Comparison of ENCODE assay signal across 8 cellular contexts in the genomic region with DNA sequence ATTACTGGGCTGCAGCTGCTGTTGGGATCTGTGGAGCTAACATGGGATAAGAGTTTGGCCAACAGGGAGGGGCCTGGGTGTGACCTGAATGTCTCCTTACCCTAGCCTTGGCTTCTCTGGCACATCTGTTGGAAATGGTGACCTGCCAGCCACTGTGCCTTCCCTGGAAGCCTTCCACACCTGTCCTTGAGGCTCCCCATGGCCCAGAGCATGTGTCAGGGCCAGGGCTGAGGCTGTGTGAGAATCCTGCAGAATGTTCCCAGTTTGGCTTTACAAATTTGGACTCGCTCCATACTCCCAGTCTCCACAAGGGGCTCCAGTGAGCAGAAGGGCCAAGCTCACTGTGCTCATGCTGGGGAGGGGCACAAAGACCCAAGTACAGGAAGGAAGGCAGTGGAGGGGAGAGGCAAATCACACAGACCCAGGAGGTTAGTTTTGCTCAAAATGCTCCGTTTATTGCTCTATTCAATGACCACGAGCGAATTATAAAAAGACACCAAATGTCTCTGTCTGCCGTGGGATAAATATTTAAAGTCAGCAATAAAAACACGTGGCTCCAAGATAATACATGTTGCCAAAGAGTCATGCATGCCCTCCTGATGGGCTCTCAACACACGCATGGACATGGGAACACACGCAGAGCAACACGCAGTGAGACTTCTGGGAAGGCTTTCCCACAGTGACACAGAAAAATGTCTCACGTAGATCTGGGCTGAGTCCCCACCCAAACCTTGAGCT. TPM values are rescaled to one million over a fixed set of nuclear protein-coding genes. Genes with fewer than 3 reads are reported as not detected.
A peak's percentile ranks its signal among the peaks of the same experiment; 100 is the strongest.
DNase-seq lines count a peak whose midpoint lies in the region; ATAC-seq and TF ChIP-seq lines count a peak whose summit lies in the region.

No MANE protein-coding gene starts in this region.

- TF ChIP-seq CTCF in GM12872 (IDR thresholded peaks at IDR 0.05; ENCODE audit: insufficient read depth, low read depth, low read length): peak; percentile 97
- TF ChIP-seq CTCF in LNCaP clone FGC (IDR thresholded peaks at IDR 0.05; ENCODE audit: control insufficient read depth, extremely low read depth, insufficient read depth): peak; percentile 80
- peak; percentile 84 for TF ChIP-seq CTCF in epithelial cell of proximal tubule (conservative IDR thresholded peaks at IDR 0.05; ENCODE audit: low read depth, low read length)
- peak; percentile 83 for TF ChIP-seq CTCF in nephron progenitor cell (IDR thresholded peaks at IDR 0.05)

- H3K27me3 Mint-ChIP-seq in activated CD4-positive, alpha-beta memory T cell treated with anti-CD3 and anti-CD28 coated beads, Interleukin-2, amount 10 ng/mL, durations not matched to agents 7 days and 5 days: peaks cover 2% of the 10 kb centered on the region
- peaks cover 19% of the 10 kb centered on the region for H3K27me3 Mint-ChIP-seq in nephron progenitor cell (ENCODE audit: low read depth, poor library complexity)

- no peak overlapping the region for H3K4me3 ChIP-seq in LNCaP clone FGC (ENCODE audit: low read depth, low read length)
- no peak overlapping the region for H3K4me3 ChIP-seq in epithelial cell of proximal tubule (ENCODE audit: low read depth, low read length)

- H3K9me3 Mint-ChIP-seq in activated CD4-positive, alpha-beta memory T cell treated with anti-CD3 and anti-CD28 coated beads, Interleukin-2, amount 10 ng/mL, durations not matched to agents 7 days and 5 days: no peaks in the 10 kb centered on the region
- H3K9me3 Mint-ChIP-seq in nephron progenitor cell: no peaks in the 10 kb centered on the region

- H3K4me1 Mint-ChIP-seq in activated CD4-positive, alpha-beta memory T cell treated with anti-CD3 and anti-CD28 coated beads, Interleukin-2, amount 10 ng/mL, durations not matched to agents 7 days and 5 days: peaks cover 5% of the 10 kb centered on the region
- H3K4me1 Mint-ChIP-seq in nephron progenitor cell: peaks cover 33% of the 10 kb centered on the region

- no peaks in the 10 kb centered on the region for H3K36me3 Mint-ChIP-seq in activated CD4-positive, alpha-beta memory T cell treated with anti-CD3 and anti-CD28 coated beads, Interleukin-2, amount 10 ng/mL, durations not matched to agents 7 days and 5 days (ENCODE audit: low read depth)
- H3K36me3 Mint-ChIP-seq in nephron progenitor cell (ENCODE audit: low read depth): no peaks in the 10 kb centered on the region

- POLR2A ChIA-PET in activated CD4-positive, alpha-beta memory T cell treated with anti-CD3 and anti-CD28 coated beads, Interleukin-2, amount 10 ng/mL, durations not matched to agents 7 days and 5 days (lab: Charles Lee): interaction anchor here (1.3 kb wide), 1 partner anchor 22 kb away, joined by 4 read pairs; no protein-coding TSS in a partner anchor

- H3K27ac Mint-ChIP-seq in activated CD4-positive, alpha-beta memory T cell treated with anti-CD3 and anti-CD28 coated beads, Interleukin-2, amount 10 ng/mL, durations not matched to agents 7 days and 5 days: no peak overlapping the region
- H3K27ac Mint-ChIP-seq in nephron progenitor cell: no peak overlapping the region

- no peak overlapping the region for H3K4me3 Mint-ChIP-seq in activated CD4-positive, alpha-beta memory T cell treated with anti-CD3 and anti-CD28 coated beads, Interleukin-2, amount 10 ng/mL, durations not matched to agents 7 days and 5 days
- no peak overlapping the region for H3K4me3 Mint-ChIP-seq in nephron progenitor cell

- CTCF ChIA-PET in activated CD4-positive, alpha-beta memory T cell treated with anti-CD3 and anti-CD28 coated beads, Interleukin-2, amount 10 ng/mL, durations not matched to agents 7 days and 5 days (lab: Charles Lee): interaction anchor here (0.8 to 2.0 kb wide), 18 partner anchors 10 to 617 kb away, joined by 3 to 8 read pairs (median 4); a partner anchor contains a TSS

- DNase-seq in AG08395 (ENCODE audit: low spot score) (peak; percentile 65), LNCaP clone FGC (ENCODE audit: low read depth) (no peak), epithelial cell of proximal tubule (ENCODE audit: low read depth) (no peak), nephron progenitor cell (peak; percentile 69), SHP77 treated with DMSO at 0.1 percent for 48 hours (lab: John Stamatoyannopoulos, UW) (no peak)
- peak; percentile 42 for DNase-seq in activated CD4-positive, alpha-beta memory T cell treated with anti-CD3 and anti-CD28 coated beads, Interleukin-2, amount 10 ng/mL, durations not matched to agents 7 days and 5 days

- ATAC-seq in HG03097 (IDR thresholded peaks at IDR 0.05; ENCODE audit: low FRiP score, unreplicated experiment): no peak

RNA-seq across cellular contexts. Expression of a gene that starts 1.7 kb away (rescaled TPM):
- 1 to 10 TPM in 1 of 2 experiments, under 1 TPM in 1; 0.50 to 2.7 TPM for total RNA-seq in activated CD4-positive, alpha-beta memory T cell treated with anti-CD3 and anti-CD28 coated beads, Interleukin-2, amount 10 ng/mL, durations not matched to agents 7 days and 5 days
- total RNA-seq in epithelial cell of proximal tubule: 0.06 and 0.14 TPM in 2 replicates

RNA-seq across cellular contexts. Expression of a gene that starts 29.1 kb away (rescaled TPM):
- 1 to 10 TPM; 1.8 to 2.4 TPM for total RNA-seq in activated CD4-positive, alpha-beta memory T cell treated with anti-CD3 and anti-CD28 coated beads, Interleukin-2, amount 10 ng/mL, durations not matched to agents 7 days and 5 days
- 0.92 and 2.0 TPM in 2 replicates for total RNA-seq in epithelial cell of proximal tubule

Comparison
In these comparisons a context has a peak if more than half of its experiments do, and no peak if none do; other contexts are left out.
1. DNase-seq: peak in AG08395 (single experiment), activated CD4-positive, alpha-beta memory T cell treated with anti-CD3 and anti-CD28 coated beads, Interleukin-2, amount 10 ng/mL, durations not matched to agents 7 days and 5 days (single experiment) and nephron progenitor cell (single experiment); none in LNCaP clone FGC (single experiment), epithelial cell of proximal tubule (single experiment) and SHP77 treated with DMSO at 0.1 percent for 48 hours (single experiment).
2. Peak in every context shown above with its lines, with median percentiles within 50 percentile points of each other: CTCF ChIP-seq.